In genomic region chr1:156813298-156813697, GRCh38 we compare ENCODE assay signal across 1 cellular context.
TF ChIP-seq lines count a peak whose summit lies in the region.

No MANE protein-coding gene starts in this region.

TF ChIP-seq in HCT116, 20 proteins besides CTCF, POLR2A, EP300 and RAD21 (continued from another document):
- no peak for TF ChIP-seq REST (IDR thresholded peaks at IDR 0.05; ENCODE audit: low read depth)
- no peak for TF ChIP-seq ZBTB33 (IDR thresholded peaks at IDR 0.05; ENCODE audit: extremely low read depth, insufficient replicate concordance, low read length)
- TF ChIP-seq ELF1 (IDR thresholded peaks at IDR 0.05; ENCODE audit: borderline replicate concordance, low read depth), result no peak
- no peak for TF ChIP-seq ZNF274 (IDR thresholded peaks at IDR 0.05; ENCODE audit: low read depth, low read length)
- no peak for TF ChIP-seq SRF (IDR thresholded peaks at IDR 0.05; ENCODE audit: low read depth)
- no peak for TF ChIP-seq ATF3 (IDR thresholded peaks at IDR 0.05)
- TF ChIP-seq TCF7L2 (IDR thresholded peaks at IDR 0.05; ENCODE audit: borderline replicate concordance, extremely low read depth, insufficient read depth, insufficient read length), result no peak
